In genomic region chr12:66388512-66388911, GRCh38 we compare ENCODE assay signal across 26 cellular contexts.
DNase-seq lines count a peak whose midpoint lies in the region; ATAC-seq, FAIRE-seq and TF ChIP-seq lines count a peak whose summit lies in the region.
"Had no signal": no experiment of that assay in that cellular context is flagged by ENCODE, and none has a peak within 500 bp of the region (broad histone marks: within the 10 kb centered on the region; RNA-seq: fewer than 3 reads in every experiment).

No MANE protein-coding gene starts in this region.

- H3K4me2 ChIP-seq in HepG2 (ENCODE audit: low read depth, low read length): no peak overlapping the region
- H3K4me2 ChIP-seq: SK-N-SH had no signal

- no peak for TF ChIP-seq RAD21 in HepG2 (CRISPR knock-in tag; IDR thresholded peaks at IDR 0.05)

- DNase-seq in right lobe of liver (no peak), HepG2 (ENCODE audit: low spot score) (no peak), SKM-1 (lab: John Stamatoyannopoulos, UW; ENCODE audit: unreplicated experiment) (peak; percentile 52), left lung (peak in 1 of 2 donors; percentile 40), hepatic stellate cell (ENCODE audit: low spot score) (no peak)
- DNase-seq in activated CD8-positive, alpha-beta memory T cell treated with anti-CD3 and anti-CD28 coated beads, Interleukin-2, amount 50 U/mL, for 48 hours: no peak
- DNase-seq in activated naive CD4-positive, alpha-beta T cell treated with anti-CD3 and anti-CD28 coated beads, Interleukin-2, amount 50 U/mL, for 72 hours (ENCODE audit: low spot score in 2 of 2): no peak
- DNase-seq: activated CD4-positive, alpha-beta T cell treated with anti-CD3 and anti-CD28 coated beads, Interleukin-2, amount 50 U/mL, for 4 hours; activated gamma-delta T cell treated with Interleukin-2 at 50 U/mL for 16 hours; BE2C; colonic mucosa; HCEC 1CT; KG1; NCI-H1092; NCI-H2029; NCI-H446; SK-N-SH; stimulated activated CD4-positive, alpha-beta T cell treated with anti-CD3 and anti-CD28 coated beads, Interleukin-2, amount 100 ng/mL, for 24 hours; stimulated activated naive CD4-positive, alpha-beta T cell; thyroid gland had no signal

- intact Hi-C loops in right lobe of liver (cut with DNase I) (no loop called here), HepG2 (cut with micrococcal nuclease; ENCODE audit: unreplicated experiment) (no loop called here), left lung (cut with DNase I) (no loop called here)

- TF ChIP-seq POLR2A in right lobe of liver (IDR thresholded peaks at IDR 0.05): no peak
- TF ChIP-seq POLR2A in HepG2 (IDR thresholded peaks at IDR 0.05; ENCODE audit: insufficient read depth in 1 of 2, low read depth in 2 of 2, low read length in 2 of 2): no peak

- no TSS peak for BruUV-seq in HepG2 (replicated peaks; lab: Mats Ljungman, UMichigan)

- H4K20me1 ChIP-seq in HepG2 (ENCODE audit: insufficient read depth, low read length): no peaks in the 10 kb centered on the region

- no peaks in the 10 kb centered on the region for H3K27me3 ChIP-seq in right lobe of liver
- H3K27me3 ChIP-seq in HepG2 (ENCODE audit: control insufficient read depth in 1 of 2, insufficient read depth in 2 of 2, low read length in 2 of 2): no peaks in the 10 kb centered on the region; a peak in 2 of 5 replicates
- no peaks in the 10 kb centered on the region for H3K27me3 ChIP-seq in left lung
- H3K27me3 ChIP-seq: adrenal gland, BE2C, colonic mucosa, thyroid gland had no signal

- peaks cover 0 to 10% of the 10 kb centered on the region in 2 donors for H3K36me3 Mint-ChIP-seq in activated naive CD4-positive, alpha-beta T cell treated with anti-CD3 and anti-CD28 coated beads, Interleukin-2, amount 50 U/mL, for 72 hours

- no peaks in the 10 kb centered on the region for H3K9me3 ChIP-seq in right lobe of liver
- no peaks in the 10 kb centered on the region for H3K9me3 ChIP-seq in HepG2 (ENCODE audit: low read length)
- peaks cover 0 to 2% of the 10 kb centered on the region in 2 donors for H3K9me3 ChIP-seq in left lung
- H3K9me3 ChIP-seq: adrenal gland, BE2C, colonic mucosa, SK-N-SH, thyroid gland had no signal

- 35% methylated on average over 2 of the region's 2 CpGs for WGBS in right lobe of liver (ENCODE audit: insufficient coverage, low coverage, low lambda C conversion rate, missing lambda C conversion rate)
- 0% methylated on average over 2 of the region's 2 CpGs for WGBS in HepG2 (ENCODE audit: low lambda C conversion rate)

- no peaks in the 10 kb centered on the region for H3K79me2 ChIP-seq in HepG2 (ENCODE audit: insufficient read depth, low read length)

- no peaks in the 10 kb centered on the region for H3K4me1 ChIP-seq in right lobe of liver
- H3K4me1 ChIP-seq in HepG2 (ENCODE audit: insufficient read depth, low read length): no peaks in the 10 kb centered on the region
- peaks cover 0 to 8% of the 10 kb centered on the region in 2 donors for H3K4me1 ChIP-seq in left lung
- H3K4me1 ChIP-seq: adrenal gland, BE2C, colonic mucosa, thyroid gland had no signal

- H3K9ac ChIP-seq in HepG2 (ENCODE audit: insufficient read depth, low read depth, low read length): no peak overlapping the region
- H3K9ac ChIP-seq: SK-N-SH had no signal

- in situ Hi-C loops in HepG2 (cut with HindIII; ENCODE audit: extremely low pct_ligation_motif_present, low pct_unique_long_range_greater_than_20kb): no loop called here

- CTCF ChIA-PET in HepG2 (lab: Yijun Ruan, JAX; ENCODE audit: low intra/inter-chr PET ratio, low total read pairs): no interaction called here

- no peak for FAIRE-seq in HepG2 (lab: Jason Lieb, UNC)

- H3K4me3 ChIP-seq in right lobe of liver (no peak overlapping the region), HepG2 (replicated peaks in 1 of 3; ENCODE audit: insufficient read depth in 1 of 3, low read depth in 2 of 3, low read length in 3 of 3) (no peak overlapping the region), left lung (no peak overlapping the region)
- H3K4me3 ChIP-seq: adrenal gland, colonic mucosa, skin epidermis, thyroid gland had no signal

- POLR2A ChIA-PET in HepG2 (lab: Yijun Ruan, JAX): no interaction called here

- H3K36me3 ChIP-seq in right lobe of liver (no peaks in the 10 kb centered on the region), HepG2 (replicated peaks in 1 of 2; ENCODE audit: control insufficient read depth in 1 of 2, insufficient read depth in 2 of 2, low read length in 2 of 2) (no peaks in the 10 kb centered on the region), left lung (no peaks in the 10 kb centered on the region)
- H3K36me3 ChIP-seq: adrenal gland, BE2C, colonic mucosa had no signal

- ATAC-seq in right lobe of liver: peak; percentile 47 to 64 (median 54)
- no peak for ATAC-seq in HepG2
- peak; percentile 46 for ATAC-seq in left lung
- ATAC-seq in activated naive CD4-positive, alpha-beta T cell treated with anti-CD3 and anti-CD28 coated beads, Interleukin-2, amount 50 U/mL, for 72 hours: no peak
- ATAC-seq in HG03196 (IDR thresholded peaks at IDR 0.05; ENCODE audit: unreplicated experiment): no peak
- ATAC-seq: WTC11 had no signal

- peaks cover 0 to 5% of the 10 kb centered on the region in 2 donors for H3K9me3 Mint-ChIP-seq in activated naive CD4-positive, alpha-beta T cell treated with anti-CD3 and anti-CD28 coated beads, Interleukin-2, amount 50 U/mL, for 72 hours
- H3K9me3 Mint-ChIP-seq: neural crest cell had no signal

- no peak overlapping the region for H2AFZ ChIP-seq in HepG2 (ENCODE audit: low read length)

- no peak for TF ChIP-seq EP300 in HepG2 (IDR thresholded peaks at IDR 0.05; ENCODE audit: low read depth in 2 of 2, low read length in 2 of 2)
- TF ChIP-seq EP300 in HepG2 (CRISPR knock-in tag; IDR thresholded peaks at IDR 0.05; ENCODE audit: borderline replicate concordance): no peak

- TF ChIP-seq CTCF in right lobe of liver (IDR thresholded peaks at IDR 0.05) (no peak), HepG2 (CRISPR knock-in tag; IDR thresholded peaks at IDR 0.05) (no peak), left lung (IDR thresholded peaks at IDR 0.05) (no peak)

- no peak overlapping the region for H3K27ac Mint-ChIP-seq in activated naive CD4-positive, alpha-beta T cell treated with anti-CD3 and anti-CD28 coated beads, Interleukin-2, amount 50 U/mL, for 72 hours
- H3K27ac Mint-ChIP-seq: progenitor cell of endocrine pancreas, WTC11 had no signal

- H3K27ac ChIP-seq in right lobe of liver: no peak overlapping the region
- no peak overlapping the region for H3K27ac ChIP-seq in HepG2 (ENCODE audit: extremely low read length, insufficient read depth, low read length)
- no peak overlapping the region for H3K27ac ChIP-seq in left lung
- H3K27ac ChIP-seq: adrenal gland, colonic mucosa, skin epidermis, thyroid gland had no signal

TF ChIP-seq in HepG2, 621 proteins besides CTCF, POLR2A, EP300 and RAD21:
- TF ChIP-seq PPARG (CRISPR knock-in tag; conservative IDR thresholded peaks at IDR 0.05) (no peak), MLXIP (CRISPR knock-in tag; IDR thresholded peaks at IDR 0.05; ENCODE audit: borderline replicate concordance) (no peak), ZNF180 (CRISPR knock-in tag; IDR thresholded peaks at IDR 0.05; ENCODE audit: borderline replicate concordance, low read depth) (no peak)

Comparison
In these comparisons a context has a peak if more than half of its experiments do, and no peak if none do; other contexts are left out.
1. ATAC-seq: peak in right lobe of liver (4 of 4) and left lung (single experiment); none in HepG2 (single experiment), activated naive CD4-positive, alpha-beta T cell treated with anti-CD3 and anti-CD28 coated beads, Interleukin-2, amount 50 U/mL, for 72 hours (0 of 2) and HG03196 (single experiment).